Comparison of ENCODE assay signal across 32 cellular contexts in the genomic region with DNA sequence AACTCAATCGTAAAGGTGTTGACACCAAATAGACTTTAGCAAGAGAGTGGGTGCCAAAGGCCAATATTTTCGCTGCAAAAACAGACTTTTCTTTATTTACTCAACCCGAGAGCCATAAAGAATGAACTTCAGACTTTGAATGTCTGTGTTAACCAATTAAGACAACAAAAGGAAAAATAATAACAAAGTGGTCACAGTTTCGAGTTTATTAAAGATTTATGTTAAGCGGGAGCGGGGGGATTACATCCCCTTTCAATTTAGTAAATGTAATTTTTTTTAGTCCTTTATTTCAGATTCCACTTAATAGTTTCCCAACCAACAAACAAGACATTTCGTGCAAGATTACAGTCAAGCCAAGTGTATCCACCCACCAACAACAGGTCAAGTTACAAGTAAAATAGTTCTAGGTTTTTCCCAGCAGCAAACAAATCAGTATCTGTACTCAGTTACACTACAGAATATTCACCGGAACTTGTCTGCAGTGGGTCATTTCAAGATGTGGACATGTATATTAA. TPM values are rescaled to one million over a fixed set of nuclear protein-coding genes. Genes with fewer than 3 reads are reported as not detected.
A peak's percentile ranks its signal among the peaks of the same experiment; 100 is the strongest.
DNase-seq lines count a peak whose midpoint lies in the region; ATAC-seq, FAIRE-seq and TF ChIP-seq lines count a peak whose summit lies in the region.
"Had no signal": no experiment of that assay in that cellular context is flagged by ENCODE, and none has a peak within 500 bp of the region (broad histone marks: within the 10 kb centered on the region; RNA-seq: fewer than 3 reads in every experiment).

No MANE protein-coding gene starts in this region.

- ATAC-seq in right lobe of liver (peak; percentile 76 to 87 (median 83)), GM19463 (IDR thresholded peaks at IDR 0.05; ENCODE audit: unreplicated experiment) (no peak)
- ATAC-seq: CD8-positive, alpha-beta T cell; gastroesophageal sphincter; left lung; PC-3; stimulated activated naive CD8-positive, alpha-beta T cell treated with anti-CD3 and anti-CD28 coated beads, Interleukin-15, amount 100 ng/mL, for 72 hours had no signal

- intact Hi-C loops in left ventricle myocardium inferior (cut with micrococcal nuclease) (no loop called here), right lobe of liver (cut with DNase I) (no loop called here)

- H3K27ac ChIP-seq in left ventricle myocardium inferior (replicated peaks) (peak overlapping the region; percentile 94), right atrium auricular region (peak overlapping the region in 1 of 2 donors; percentile 89), right lobe of liver (peak overlapping the region; percentile 31 to 84 (median 77))
- H3K27ac ChIP-seq: gastroesophageal sphincter, KMS-11, left lung, SK-N-MC, thoracic aorta, uterus had no signal

- H3K4me1 ChIP-seq in left ventricle myocardium inferior (peaks cover 57% of the 10 kb centered on the region), right atrium auricular region (peaks cover 0 to 3% of the 10 kb centered on the region in 2 donors), right lobe of liver (peaks cover 0 to 56% (median 12%) of the 10 kb centered on the region in 4 donors)
- H3K4me1 ChIP-seq: gastroesophageal sphincter, left lung, uterus had no signal

- peak overlapping the region; percentile 84 for H3K4me3 ChIP-seq in left ventricle myocardium inferior
- H3K4me3 ChIP-seq in right atrium auricular region, result no peak overlapping the region
- H3K4me3 ChIP-seq in right lobe of liver, result peak overlapping the region in 2 of 3 donors; percentile 25 to 40
- H3K4me3 ChIP-seq: gastroesophageal sphincter, left lung, MG63, SK-N-MC, thoracic aorta, uterus had no signal

- no peak for DNase-seq in left ventricle myocardium inferior
- no peak for DNase-seq in right atrium auricular region (ENCODE audit: low spot score)
- DNase-seq in right lobe of liver, result peak in 1 of 3 donors; percentile 57
- no peak for DNase-seq in SW480 (ENCODE audit: low spot score)
- DNase-seq in GM19239 (ENCODE audit: insufficient read length, low spot score), result no peak
- DNase-seq in pons (ENCODE audit: low spot score), result no peak
- DNase-seq: activated CD4-positive, alpha-beta memory T cell treated with anti-CD3 and anti-CD28 coated beads, Interleukin-2, amount 10 ng/mL, durations not matched to agents 7 days and 5 days; activated CD8-positive, alpha-beta memory T cell treated with anti-CD3 and anti-CD28 coated beads, Interleukin-2, amount 50 U/mL, for 4 hours; activated naive CD4-positive, alpha-beta T cell treated with Interleukin-2 at 50 U/mL for 16 hours; CD8-positive, alpha-beta T cell; hippocampal formation; left lung; MG63; NCI-H1105 treated with DMSO at 0.1 percent for 48 hours; NCI-H1930; NCI-H524 treated with DMSO at 0.1 percent for 48 hours; NK-92 treated with Interleukin-12 subunit alpha and Interleukin-12 subunit beta, amount 100 ng/mL, for 24 hours; PC-3; small intestine; stimulated activated CD4-positive, alpha-beta T cell treated with anti-CD3 and anti-CD28 coated beads, Interleukin-2, amount 100 ng/mL, for 24 hours; stimulated activated CD8-positive, alpha-beta memory T cell treated with anti-CD3 and anti-CD28 coated beads, Interleukin-4, amount 100 ng/mL, for 48 hours; stimulated activated naive CD8-positive, alpha-beta T cell treated with anti-CD3 and anti-CD28 coated beads, Interleukin-15, amount 100 ng/mL, for 72 hours; uterus had no signal

- H3K27me3 ChIP-seq in left ventricle myocardium inferior (ENCODE audit: low read depth) (peaks cover 2% of the 10 kb centered on the region), right atrium auricular region (no peaks in the 10 kb centered on the region), right lobe of liver (no peaks in the 10 kb centered on the region)
- H3K27me3 ChIP-seq: MG63 had no signal

- TF ChIP-seq POLR2A in right lobe of liver (IDR thresholded peaks at IDR 0.05), result no peak

- 19% methylated on average over 8 of the region's 8 CpGs for WGBS in right lobe of liver (ENCODE audit: insufficient coverage, low coverage, low lambda C conversion rate, missing lambda C conversion rate)

- no peaks in the 10 kb centered on the region for H3K9me3 ChIP-seq in left ventricle myocardium inferior (replicated peaks)
- no peaks in the 10 kb centered on the region for H3K9me3 ChIP-seq in right atrium auricular region
- H3K9me3 ChIP-seq in right lobe of liver, result no peaks in the 10 kb centered on the region
- H3K9me3 ChIP-seq: gastroesophageal sphincter, left lung, MG63, thoracic aorta, uterus had no signal

- TF ChIP-seq CTCF in left ventricle myocardium inferior (IDR thresholded peaks at IDR 0.05; ENCODE audit: borderline replicate concordance), result no peak
- no peak for TF ChIP-seq CTCF in right atrium auricular region (IDR thresholded peaks at IDR 0.05)
- no peak for TF ChIP-seq CTCF in right lobe of liver (IDR thresholded peaks at IDR 0.05)

- no peaks in the 10 kb centered on the region for H3K36me3 ChIP-seq in left ventricle myocardium inferior
- H3K36me3 ChIP-seq in right atrium auricular region, result no peaks in the 10 kb centered on the region
- no peaks in the 10 kb centered on the region for H3K36me3 ChIP-seq in right lobe of liver
- H3K36me3 ChIP-seq: gastroesophageal sphincter, left lung, MG63, thoracic aorta, uterus had no signal

- peak; percentile 4 for FAIRE-seq in endometrium (lab: Jason Lieb, UNC)
- no peak for FAIRE-seq in GM19239 (lab: Jason Lieb, UNC)
- FAIRE-seq: A204.1, endothelial cell of umbilical vein, H1, small intestine had no signal

RNA-seq across cellular contexts. Expression of a gene that starts 9.0 kb away (rescaled TPM):
- total RNA-seq in left ventricle myocardium inferior (370 TPM), right atrium auricular region (100 to 1,000 TPM; 205 to 269 TPM), right lobe of liver (10 to 100 TPM; 32.3 to 46.8 (median 35.8) TPM)
- total RNA-seq: activated CD4-positive, alpha-beta memory T cell treated with anti-CD3 and anti-CD28 coated beads, Interleukin-2, amount 10 ng/mL, durations not matched to agents 7 days and 5 days had no signal

Comparison
In these comparisons a context has a peak if more than half of its experiments do, and no peak if none do; other contexts are left out.
1. H3K4me3 ChIP-seq: peak in left ventricle myocardium inferior (single experiment) and right lobe of liver (2 of 3); none in right atrium auricular region (0 of 2).